Comparison of ENCODE assay signal across 16 cellular contexts in the genomic region with DNA sequence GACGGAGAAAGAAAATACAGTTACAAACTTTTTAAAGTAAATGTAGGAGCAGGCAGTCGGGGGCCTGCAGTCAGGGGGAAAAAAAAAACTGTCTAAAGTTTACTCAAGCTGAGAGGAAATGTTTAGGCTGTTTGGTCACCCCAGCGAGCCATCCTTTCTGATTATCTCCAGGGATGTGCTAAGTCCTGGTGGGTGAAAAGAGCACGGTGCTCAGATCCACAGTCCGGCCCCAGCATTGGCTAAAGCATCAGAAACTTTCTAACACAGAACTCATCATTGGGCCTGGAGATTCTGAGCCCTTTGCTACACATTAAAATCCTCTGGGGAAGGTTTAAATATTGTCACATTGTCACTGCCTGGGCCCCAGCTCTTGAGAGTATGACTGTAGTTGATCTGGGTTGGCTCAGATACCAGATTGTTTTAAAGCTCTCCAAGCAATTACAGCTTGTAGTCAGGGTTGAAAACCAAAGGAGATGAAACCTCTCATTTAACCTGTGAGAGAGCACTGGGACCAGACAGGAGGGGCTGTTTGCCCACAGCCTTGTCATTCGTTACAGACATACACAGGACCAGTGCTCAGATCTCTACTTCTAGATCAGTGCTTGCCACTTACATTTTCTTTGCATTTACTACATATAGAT.
DNase-seq lines count a peak whose midpoint lies in the region; ATAC-seq and TF ChIP-seq lines count a peak whose summit lies in the region.
"Had no signal": no experiment of that assay in that cellular context is flagged by ENCODE, and none has a peak within 500 bp of the region (broad histone marks: within the 10 kb centered on the region; RNA-seq: fewer than 3 reads in every experiment).

No MANE protein-coding gene starts in this region.

- H3K27ac Mint-ChIP-seq in chondrocyte (ENCODE audit: unreplicated experiment): peak overlapping the region; percentile 13

- POLR2A ChIA-PET in IMR-90 (lab: Charles Lee; ENCODE audit: unreplicated experiment): no interaction called here

- H2BK120ac ChIP-seq in IMR-90 (ENCODE audit: low read depth, low read length): no peak overlapping the region
- H2BK120ac ChIP-seq in mesendoderm (ENCODE audit: low read depth, low read length): peak overlapping the region; percentile 28
- no peak overlapping the region for H2BK120ac ChIP-seq in trophoblast cell (ENCODE audit: insufficient read depth, low read length, poor library complexity)

- in situ Hi-C loops in IMR-90 (cut with MboI; ENCODE audit: low sequenced_read_pairs): no loop called here

- peaks cover 12% of the 10 kb centered on the region for H3K4me1 Mint-ChIP-seq in chondrocyte (ENCODE audit: low read depth)

- H2BK15ac ChIP-seq in IMR-90 (ENCODE audit: low read depth, low read length) (no peak overlapping the region), mesendoderm (replicated peaks; ENCODE audit: low read depth) (no peak overlapping the region)

- H3K9me3 ChIP-seq in IMR-90 (ENCODE audit: control insufficient read depth, insufficient read depth, low read length) (no peaks in the 10 kb centered on the region), trophoblast cell (ENCODE audit: insufficient read depth, low read depth, low read length) (no peaks in the 10 kb centered on the region), Peyer's patch (no peaks in the 10 kb centered on the region)

- DNase-seq in IMR-90: no peak
- DNase-seq in chondrocyte (ENCODE audit: low spot score): no peak
- DNase-seq in mesendoderm: peak; percentile 55
- no peak for DNase-seq in trophoblast cell
- DNase-seq in Peyer's patch: no peak
- no peak for DNase-seq in NCI-H2196 treated with DMSO at 0.1 percent for 48 hours (lab: John Stamatoyannopoulos, UW; ENCODE audit: unreplicated experiment)
- DNase-seq: DMS79; HCEC 1CT; NCI-H1092 treated with DMSO at 0.1 percent for 48 hours; NCI-H146; NCI-H510A; NCI-H748 treated with DMSO at 0.1 percent for 48 hours; NK-92 treated with Interleukin-12 subunit alpha and Interleukin-12 subunit beta, amount 100 ng/mL, for 24 hours had no signal

- 0 out of 2 replicates have a peak overlapping the region, but pooled peaks have one; percentile 63 for H3K14ac ChIP-seq in IMR-90 (replicated peaks; ENCODE audit: low read depth, low read length)
- H3K14ac ChIP-seq in trophoblast cell (ENCODE audit: low read length): no peak overlapping the region

- WGBS in IMR-90 (ENCODE audit: extremely low coverage in 2 of 2, insufficient read length in 1 of 2), 2 experiments: no CpG with 5 or more reads among the region's 6 CpGs
- no CpG with 5 or more reads among the region's 6 CpGs for WGBS in mesendoderm (ENCODE audit: extremely low coverage, insufficient coverage, low lambda C conversion rate)
- no CpG with 5 or more reads among the region's 6 CpGs for WGBS in trophoblast cell (ENCODE audit: extremely low coverage, insufficient coverage, insufficient read length)

- no peaks in the 10 kb centered on the region for H3K9me3 Mint-ChIP-seq in chondrocyte (ENCODE audit: low read depth)

- H3K79me1 ChIP-seq in IMR-90 (ENCODE audit: low read depth in 1 of 2, low read length in 2 of 2): no peaks in the 10 kb centered on the region
- H3K79me1 ChIP-seq in mesendoderm (ENCODE audit: low read length): no peaks in the 10 kb centered on the region
- no peaks in the 10 kb centered on the region for H3K79me1 ChIP-seq in trophoblast cell (ENCODE audit: low read length)

- H3K4me2 ChIP-seq in IMR-90 (ENCODE audit: low read depth, low read length): no peak overlapping the region
- H3K4me2 ChIP-seq in mesendoderm (ENCODE audit: low read length): no peak overlapping the region
- no peak overlapping the region for H3K4me2 ChIP-seq in trophoblast cell (ENCODE audit: low read length)

- CTCF ChIA-PET in IMR-90 (lab: Yijun Ruan, JAX): no interaction called here

- H3K9me1 ChIP-seq in IMR-90 (ENCODE audit: insufficient read depth, low read length): no peaks in the 10 kb centered on the region

- H3K4me1 ChIP-seq in IMR-90 (ENCODE audit: control insufficient read depth, insufficient read depth, low read length) (peaks cover 6% of the 10 kb centered on the region; the same call in 1 of the 2 replicates), mesendoderm (ENCODE audit: control insufficient read depth, low read depth, low read length) (peaks cover 2% of the 10 kb centered on the region), trophoblast cell (ENCODE audit: control insufficient read depth in 1 of 2, insufficient read depth in 2 of 2, low read length in 2 of 2) (peaks cover 0 to 3% of the 10 kb centered on the region in 2 experiments), Peyer's patch (no peaks in the 10 kb centered on the region)

- H3K4me3 Mint-ChIP-seq in chondrocyte (ENCODE audit: unreplicated experiment): no peak overlapping the region

- no peak for TF ChIP-seq POLR2A in IMR-90 (IDR thresholded peaks at IDR 0.05; ENCODE audit: low read depth, low read length)
- no peak for TF ChIP-seq POLR2A in Peyer's patch (IDR thresholded peaks at IDR 0.05)

- H3K18ac ChIP-seq in IMR-90 (ENCODE audit: low read depth, low read length): no peak overlapping the region
- peak overlapping the region; percentile 84 for H3K18ac ChIP-seq in mesendoderm (ENCODE audit: low read length)
- H3K18ac ChIP-seq in trophoblast cell (ENCODE audit: low read length): no peak overlapping the region

- dilution Hi-C loops in IMR-90 (cut with HindIII; ENCODE audit: low sequenced_read_pairs, unreplicated experiment): no loop called here

- H3K36me3 Mint-ChIP-seq in chondrocyte (ENCODE audit: low read depth): no peaks in the 10 kb centered on the region

- no peak overlapping the region for H3K4me3 ChIP-seq in IMR-90 (ENCODE audit: insufficient read depth, low read depth, low read length)
- no peak overlapping the region for H3K4me3 ChIP-seq in mesendoderm (ENCODE audit: low read length)
- no peak overlapping the region for H3K4me3 ChIP-seq in trophoblast cell (ENCODE audit: low read depth, low read length)
- H3K4me3 ChIP-seq in Peyer's patch: no peak overlapping the region

- H2BK20ac ChIP-seq in IMR-90 (ENCODE audit: low read depth, low read length): no peak overlapping the region

- no peak overlapping the region for H3K56ac ChIP-seq in IMR-90 (ENCODE audit: extremely low read depth, insufficient read depth, low read length)
- no peak overlapping the region for H3K56ac ChIP-seq in mesendoderm (ENCODE audit: low read length)

- no peak overlapping the region for H4K12ac ChIP-seq in trophoblast cell (ENCODE audit: low read depth, low read length)

- H2BK12ac ChIP-seq in trophoblast cell (ENCODE audit: low read length): no peak overlapping the region

- H3K23ac ChIP-seq in IMR-90 (ENCODE audit: low read depth, low read length) (no peak overlapping the region), mesendoderm (ENCODE audit: low read length) (no peak overlapping the region), trophoblast cell (ENCODE audit: low read length) (no peak overlapping the region)

- peak overlapping the region; percentile 39 for H2AFZ ChIP-seq in IMR-90 (replicated peaks; ENCODE audit: low read length, poor library complexity)
- H2AFZ ChIP-seq in trophoblast cell (ENCODE audit: insufficient read depth, low read length, poor library complexity): no peak overlapping the region

- H3K27me3 ChIP-seq in IMR-90 (ENCODE audit: control insufficient read depth, insufficient read depth, low read length) (no peaks in the 10 kb centered on the region), mesendoderm (ENCODE audit: insufficient read depth, low read length, poor library complexity) (no peaks in the 10 kb centered on the region), trophoblast cell (ENCODE audit: insufficient read depth, low read length) (no peaks in the 10 kb centered on the region), Peyer's patch (no peaks in the 10 kb centered on the region)

- H2AK5ac ChIP-seq in IMR-90 (ENCODE audit: low read depth, low read length): no peak overlapping the region
- no peak overlapping the region for H2AK5ac ChIP-seq in mesendoderm (ENCODE audit: low read length)
- H2AK5ac ChIP-seq in trophoblast cell (ENCODE audit: low read length): no peak overlapping the region

- no peaks in the 10 kb centered on the region for H3K36me3 ChIP-seq in IMR-90 (ENCODE audit: control insufficient read depth, insufficient read depth, low read length)
- H3K36me3 ChIP-seq in mesendoderm (ENCODE audit: control insufficient read depth, insufficient read depth, low read length): no peaks in the 10 kb centered on the region
- H3K36me3 ChIP-seq in trophoblast cell (ENCODE audit: control insufficient read depth in 1 of 2, insufficient read depth in 2 of 2, low read length in 2 of 2): no peaks in the 10 kb centered on the region
- H3K36me3 ChIP-seq in Peyer's patch: no peaks in the 10 kb centered on the region

- no peak overlapping the region for H2BK5ac ChIP-seq in IMR-90 (ENCODE audit: low read depth, low read length, poor library complexity, severe bottlenecking)
- H2BK5ac ChIP-seq in mesendoderm (ENCODE audit: low read length): no peak overlapping the region
- H2BK5ac ChIP-seq in trophoblast cell (ENCODE audit: low read depth, low read length, poor library complexity): no peak overlapping the region

- H4K91ac ChIP-seq in IMR-90 (ENCODE audit: insufficient read depth, low read depth, low read length) (no peak overlapping the region), trophoblast cell (ENCODE audit: low read depth, low read length) (no peak overlapping the region)

- no peaks in the 10 kb centered on the region for H3K27me3 Mint-ChIP-seq in chondrocyte (ENCODE audit: low read depth)

- H3K79me2 ChIP-seq in mesendoderm (ENCODE audit: control insufficient read depth, insufficient read depth, low read length) (no peaks in the 10 kb centered on the region), trophoblast cell (ENCODE audit: control insufficient read depth, insufficient read depth, low read length, poor library complexity) (no peaks in the 10 kb centered on the region)

- TF ChIP-seq CTCF in IMR-90 (conservative IDR thresholded peaks at IDR 0.05; ENCODE audit: low read depth, low read length) (no peak), chondrocyte (IDR thresholded peaks at IDR 0.05) (no peak), Peyer's patch (IDR thresholded peaks at IDR 0.05) (no peak)

- H2AK9ac ChIP-seq in IMR-90 (replicated peaks; ENCODE audit: low read depth, low read length, poor library complexity): no peak overlapping the region

- BruUV-seq in IMR-90 (replicated peaks; lab: Mats Ljungman, UMichigan): no TSS peak

- TF ChIP-seq RAD21 in IMR-90 (IDR thresholded peaks at IDR 0.05; ENCODE audit: low read length): no peak

- H4K8ac ChIP-seq in IMR-90 (ENCODE audit: low read depth in 2 of 2, low read length in 2 of 2): no peak overlapping the region
- no peak overlapping the region for H4K8ac ChIP-seq in mesendoderm (ENCODE audit: low read depth, low read length)
- no peak overlapping the region for H4K8ac ChIP-seq in trophoblast cell (ENCODE audit: low read depth, low read length)

- ATAC-seq in IMR-90 (ENCODE audit: low read depth): no peak
- ATAC-seq in GM21515 (IDR thresholded peaks at IDR 0.05; ENCODE audit: unreplicated experiment): no peak
- ATAC-seq: Right ventricle myocardium inferior had no signal

- H3K4ac ChIP-seq in IMR-90 (ENCODE audit: low read depth, low read length): no peak overlapping the region
- peak overlapping the region; percentile 55 for H3K4ac ChIP-seq in mesendoderm (ENCODE audit: low read depth, low read length)
- H3K4ac ChIP-seq in trophoblast cell (ENCODE audit: low read depth, low read length): no peak overlapping the region

- H3K9ac ChIP-seq in IMR-90 (ENCODE audit: low read depth, low read length) (no peak overlapping the region), mesendoderm (ENCODE audit: low read length) (no peak overlapping the region), trophoblast cell (ENCODE audit: low read length) (no peak overlapping the region)

- H4K5ac ChIP-seq in IMR-90 (ENCODE audit: low read depth, low read length) (no peak overlapping the region), mesendoderm (ENCODE audit: low read length) (no peak overlapping the region)

- intact Hi-C loops in IMR-90 (cut with micrococcal nuclease): no loop called here

- no peak overlapping the region for H3K27ac ChIP-seq in IMR-90 (ENCODE audit: insufficient read depth, low read length)
- peak overlapping the region; percentile 36 for H3K27ac ChIP-seq in mesendoderm (ENCODE audit: low read depth, low read length)
- H3K27ac ChIP-seq in trophoblast cell (ENCODE audit: low read depth, low read length): peak overlapping the region; percentile 20
- no peak overlapping the region for H3K27ac ChIP-seq in Peyer's patch
- H3K27ac ChIP-seq: C4-2B had no signal

- no peaks in the 10 kb centered on the region for H4K20me1 ChIP-seq in IMR-90 (ENCODE audit: insufficient read depth, low read length)

Comparison
In these comparisons a context has a peak if more than half of its experiments do, and no peak if none do; other contexts are left out.
1. H3K27ac ChIP-seq: peak in mesendoderm (single experiment) and trophoblast cell (single experiment); none in IMR-90 (single experiment) and Peyer's patch (0 of 4).